In the genomic region with DNA sequence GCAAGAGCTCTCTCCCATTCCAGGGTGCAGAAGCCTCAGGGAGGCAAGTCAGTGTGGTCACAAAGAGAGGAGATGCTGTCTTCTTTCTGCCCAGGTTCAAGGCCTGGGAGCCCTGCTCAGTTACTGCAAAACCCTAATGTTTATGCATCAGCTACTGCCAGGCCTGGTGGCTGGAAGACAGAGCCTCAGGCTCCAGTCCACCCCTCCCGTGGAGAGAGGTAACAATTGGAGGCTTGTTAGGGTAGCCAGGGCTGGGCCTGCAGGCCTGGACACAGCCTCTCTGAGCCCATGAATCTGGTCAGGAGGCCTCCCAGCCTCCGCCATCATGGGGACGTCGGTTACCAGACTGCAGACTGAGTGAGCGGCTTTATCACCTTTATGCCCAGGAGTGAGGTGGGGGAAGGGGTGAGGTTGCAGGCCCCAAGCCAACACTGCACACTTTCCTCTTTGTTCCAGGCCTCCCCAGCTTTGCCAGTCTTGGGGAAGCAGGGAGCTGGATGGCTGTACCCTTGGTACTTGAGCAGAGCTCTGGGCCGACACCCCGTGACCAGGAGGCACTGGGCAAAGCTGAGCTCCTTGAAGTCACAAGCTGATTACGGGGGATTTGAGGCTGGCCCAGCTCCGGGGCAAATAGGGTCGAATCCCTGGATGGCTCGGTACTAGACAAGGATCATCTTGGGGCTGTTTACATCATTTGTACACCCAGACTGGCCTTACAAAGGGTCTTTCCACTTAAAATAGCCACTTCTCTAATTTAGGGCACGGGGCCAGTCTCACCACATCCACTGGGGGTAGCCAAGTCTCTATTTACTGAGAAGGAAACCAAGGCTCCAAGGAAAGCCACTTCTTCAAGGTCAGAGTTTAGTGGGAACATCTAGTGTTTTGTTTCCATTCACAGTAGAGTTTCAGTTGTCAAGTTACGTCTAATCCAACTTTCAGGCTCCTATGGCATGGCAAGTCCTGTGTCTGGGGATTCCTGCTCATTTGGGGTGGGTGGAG, we compare ENCODE assay signal across 10 cellular contexts. TPM values are rescaled to one million over a fixed set of nuclear protein-coding genes. Genes with fewer than 3 reads are reported as not detected.
DNase-seq lines count a peak whose midpoint lies in the region; ATAC-seq lines count a peak whose summit lies in the region.
"Had no signal": no experiment of that assay in that cellular context is flagged by ENCODE, and none has a peak within 500 bp of the region (broad histone marks: within the 10 kb centered on the region; RNA-seq: fewer than 3 reads in every experiment).

No MANE protein-coding gene starts in this region.

- CTCF ChIA-PET in activated naive CD4-positive, alpha-beta T cell treated with anti-CD3 and anti-CD28 coated beads, Interleukin-2, amount 10 ng/mL, durations not matched to agents 7 days and 5 days (lab: Charles Lee), result interaction anchor here (1.5 to 1.7 kb wide), 4 partner anchors 10 to 31 kb away, joined by 4 to 10 read pairs (median 5); no protein-coding TSS in a partner anchor
- CTCF ChIA-PET in activated CD4-positive, alpha-beta memory T cell treated with anti-CD3 and anti-CD28 coated beads, Interleukin-2, amount 10 ng/mL, durations not matched to agents 7 days and 5 days (lab: Charles Lee), result interaction anchor here (0.6 to 5.1 kb wide), 8 partner anchors 10 to 121 kb away, joined by 3 to 24 read pairs (median 11); no protein-coding TSS in a partner anchor

- H3K9me3 Mint-ChIP-seq in activated naive CD4-positive, alpha-beta T cell treated with anti-CD3 and anti-CD28 coated beads, Interleukin-2, amount 10 ng/mL, durations not matched to agents 7 days and 5 days, result no peaks in the 10 kb centered on the region
- H3K9me3 Mint-ChIP-seq in activated CD4-positive, alpha-beta memory T cell treated with anti-CD3 and anti-CD28 coated beads, Interleukin-2, amount 10 ng/mL, durations not matched to agents 7 days and 5 days, result no peaks in the 10 kb centered on the region

- peak overlapping the region; percentile 49 for H3K9ac ChIP-seq in iPS-15b (ENCODE audit: low read depth, low read length)

- peaks cover 30% of the 10 kb centered on the region for H3K36me3 ChIP-seq in iPS-15b (ENCODE audit: control insufficient read depth, insufficient read depth, low read length)

- peaks cover 79% of the 10 kb centered on the region for H3K4me1 Mint-ChIP-seq in activated naive CD4-positive, alpha-beta T cell treated with anti-CD3 and anti-CD28 coated beads, Interleukin-2, amount 10 ng/mL, durations not matched to agents 7 days and 5 days
- H3K4me1 Mint-ChIP-seq in activated CD4-positive, alpha-beta memory T cell treated with anti-CD3 and anti-CD28 coated beads, Interleukin-2, amount 10 ng/mL, durations not matched to agents 7 days and 5 days, result peaks cover 76% of the 10 kb centered on the region

- no peaks in the 10 kb centered on the region for H3K9me3 ChIP-seq in iPS-15b (ENCODE audit: control insufficient read depth, insufficient read depth, low read length)
- H3K9me3 ChIP-seq: SJSA1 had no signal

- peak overlapping the region; percentile 40 for H3K4me3 Mint-ChIP-seq in activated naive CD4-positive, alpha-beta T cell treated with anti-CD3 and anti-CD28 coated beads, Interleukin-2, amount 10 ng/mL, durations not matched to agents 7 days and 5 days
- H3K4me3 Mint-ChIP-seq in activated CD4-positive, alpha-beta memory T cell treated with anti-CD3 and anti-CD28 coated beads, Interleukin-2, amount 10 ng/mL, durations not matched to agents 7 days and 5 days, result peak overlapping the region; percentile 40

- peaks cover 61% of the 10 kb centered on the region for H3K36me3 Mint-ChIP-seq in activated naive CD4-positive, alpha-beta T cell treated with anti-CD3 and anti-CD28 coated beads, Interleukin-2, amount 10 ng/mL, durations not matched to agents 7 days and 5 days
- peaks cover 69% of the 10 kb centered on the region for H3K36me3 Mint-ChIP-seq in activated CD4-positive, alpha-beta memory T cell treated with anti-CD3 and anti-CD28 coated beads, Interleukin-2, amount 10 ng/mL, durations not matched to agents 7 days and 5 days (ENCODE audit: low read depth)

- no peak for ATAC-seq in left lobe of liver

- POLR2A ChIA-PET in activated CD4-positive, alpha-beta memory T cell treated with anti-CD3 and anti-CD28 coated beads, Interleukin-2, amount 10 ng/mL, durations not matched to agents 7 days and 5 days (lab: Charles Lee), result interaction anchor here (0.6 to 16.5 kb wide), 10 partner anchors 8 to 186 kb away, joined by 3 to 387 read pairs (median 4); a partner anchor contains a TSS

- H3K27me3 ChIP-seq in iPS-15b (ENCODE audit: control insufficient read depth, insufficient read depth, low read length), result no peaks in the 10 kb centered on the region
- H3K27me3 ChIP-seq: SJSA1 had no signal

- no peak for DNase-seq in activated naive CD4-positive, alpha-beta T cell treated with anti-CD3 and anti-CD28 coated beads, Interleukin-2, amount 10 ng/mL, durations not matched to agents 7 days and 5 days
- no peak for DNase-seq in activated naive CD4-positive, alpha-beta T cell treated with anti-CD3 and anti-CD28 coated beads, Interleukin-2, amount 50 U/mL, for 16 hours
- DNase-seq in activated CD4-positive, alpha-beta memory T cell treated with anti-CD3 and anti-CD28 coated beads, Interleukin-2, amount 10 ng/mL, durations not matched to agents 7 days and 5 days, result no peak
- DNase-seq in left lobe of liver (ENCODE audit: low spot score) (no peak), SW480 (ENCODE audit: low spot score) (no peak), GF-D8 (lab: John Stamatoyannopoulos, UW) (no peak)
- DNase-seq: dermis blood vessel endothelial cell had no signal

- peaks cover 31% of the 10 kb centered on the region for H3K4me1 ChIP-seq in iPS-15b (ENCODE audit: control insufficient read depth, insufficient read depth, low read length)

- H3K27ac Mint-ChIP-seq in activated naive CD4-positive, alpha-beta T cell treated with anti-CD3 and anti-CD28 coated beads, Interleukin-2, amount 10 ng/mL, durations not matched to agents 7 days and 5 days, result peak overlapping the region; percentile 89
- H3K27ac Mint-ChIP-seq in activated CD4-positive, alpha-beta memory T cell treated with anti-CD3 and anti-CD28 coated beads, Interleukin-2, amount 10 ng/mL, durations not matched to agents 7 days and 5 days, result peak overlapping the region; percentile 87

- no peak overlapping the region for H3K4me3 ChIP-seq in iPS-15b (ENCODE audit: low read depth, low read length)
- H3K4me3 ChIP-seq: SJSA1 had no signal

- H3K27ac ChIP-seq in temporal lobe (ENCODE audit: low read depth, low read length), result peak overlapping the region; percentile 95
- H3K27ac ChIP-seq: SJSA1 had no signal

- H3K27me3 Mint-ChIP-seq in activated naive CD4-positive, alpha-beta T cell treated with anti-CD3 and anti-CD28 coated beads, Interleukin-2, amount 10 ng/mL, durations not matched to agents 7 days and 5 days, result peaks cover under 1% of the 10 kb centered on the region
- no peaks in the 10 kb centered on the region for H3K27me3 Mint-ChIP-seq in activated CD4-positive, alpha-beta memory T cell treated with anti-CD3 and anti-CD28 coated beads, Interleukin-2, amount 10 ng/mL, durations not matched to agents 7 days and 5 days

RNA-seq across cellular contexts. Expression of a gene that starts 5.2 kb away (rescaled TPM):
- 100 to 1,000 TPM; 153 TPM for total RNA-seq in activated CD4-positive, alpha-beta memory T cell treated with anti-CD3 and anti-CD28 coated beads, Interleukin-2, amount 10 ng/mL, durations not matched to agents 7 days and 5 days
- total RNA-seq in temporal lobe (44.0 TPM), left lobe of liver (9.5 TPM)
